ENCODE assay signal across 8 cellular contexts in genomic region chr19:16198363-16198636, GRCh38. TPM values are rescaled to one million over a fixed set of nuclear protein-coding genes. Genes with fewer than 3 reads are reported as not detected.
DNase-seq lines count a peak whose midpoint lies in the region; ATAC-seq and TF ChIP-seq lines count a peak whose summit lies in the region.

No MANE protein-coding gene starts in this region.

- H3K4me1 Mint-ChIP-seq in activated CD8-positive, alpha-beta memory T cell treated with anti-CD3 and anti-CD28 coated beads, Interleukin-2, amount 10 ng/mL, durations not matched to agents 7 days and 5 days, result peaks cover 54% of the 10 kb centered on the region
- peaks cover 54% of the 10 kb centered on the region for H3K4me1 Mint-ChIP-seq in stimulated activated effector memory CD8-positive, alpha-beta T cell treated with anti-CD3 and anti-CD28 coated beads, Interleukin-12 subunit alpha, Interleukin-12 subunit beta, amount 100 ng/mL, for 72 hours

- H3K4me3 ChIP-seq in WI38 (ENCODE audit: low read depth, low read length), result peak overlapping the region; percentile 100

- no peaks in the 10 kb centered on the region for H3K27me3 Mint-ChIP-seq in activated CD8-positive, alpha-beta memory T cell treated with anti-CD3 and anti-CD28 coated beads, Interleukin-2, amount 10 ng/mL, durations not matched to agents 7 days and 5 days

- intact Hi-C loops in left ventricle myocardium superior (cut with micrococcal nuclease), result no loop called here

- no peak for ATAC-seq in activated CD8-positive, alpha-beta memory T cell treated with anti-CD3 and anti-CD28 coated beads, Interleukin-2, amount 10 ng/mL, durations not matched to agents 7 days and 5 days
- ATAC-seq in left ventricle myocardium superior (peak; percentile 4), HG03095 (IDR thresholded peaks at IDR 0.05; ENCODE audit: unreplicated experiment) (no peak)
- no peak for ATAC-seq in stimulated activated effector memory CD8-positive, alpha-beta T cell treated with anti-CD3 and anti-CD28 coated beads, Interleukin-12 subunit alpha, Interleukin-12 subunit beta, amount 100 ng/mL, for 72 hours

- no peaks in the 10 kb centered on the region for H3K9me3 Mint-ChIP-seq in activated CD8-positive, alpha-beta memory T cell treated with anti-CD3 and anti-CD28 coated beads, Interleukin-2, amount 10 ng/mL, durations not matched to agents 7 days and 5 days (ENCODE audit: low read depth)
- no peaks in the 10 kb centered on the region for H3K9me3 Mint-ChIP-seq in stimulated activated effector memory CD8-positive, alpha-beta T cell treated with anti-CD3 and anti-CD28 coated beads, Interleukin-12 subunit alpha, Interleukin-12 subunit beta, amount 100 ng/mL, for 72 hours

- TF ChIP-seq CTCF in WI38 (IDR thresholded peaks at IDR 0.05; ENCODE audit: low read depth, low read length), result no peak

- H3K36me3 Mint-ChIP-seq in activated CD8-positive, alpha-beta memory T cell treated with anti-CD3 and anti-CD28 coated beads, Interleukin-2, amount 10 ng/mL, durations not matched to agents 7 days and 5 days, result peaks cover 27% of the 10 kb centered on the region
- H3K36me3 Mint-ChIP-seq in stimulated activated effector memory CD8-positive, alpha-beta T cell treated with anti-CD3 and anti-CD28 coated beads, Interleukin-12 subunit alpha, Interleukin-12 subunit beta, amount 100 ng/mL, for 72 hours, result peaks cover 46% of the 10 kb centered on the region

- H3K27ac Mint-ChIP-seq in activated CD8-positive, alpha-beta memory T cell treated with anti-CD3 and anti-CD28 coated beads, Interleukin-2, amount 10 ng/mL, durations not matched to agents 7 days and 5 days, result peak overlapping the region; percentile 73
- peak overlapping the region; percentile 97 for H3K27ac Mint-ChIP-seq in stimulated activated effector memory CD8-positive, alpha-beta T cell treated with anti-CD3 and anti-CD28 coated beads, Interleukin-12 subunit alpha, Interleukin-12 subunit beta, amount 100 ng/mL, for 72 hours

- DNase-seq in activated CD8-positive, alpha-beta memory T cell treated with anti-CD3 and anti-CD28 coated beads, Interleukin-2, amount 10 ng/mL, durations not matched to agents 7 days and 5 days, result no peak
- DNase-seq in activated CD8-positive, alpha-beta memory T cell treated with anti-CD3 and anti-CD28 coated beads, Interleukin-2, amount 50 U/mL, for 4 hours, result no peak
- DNase-seq in left ventricle myocardium superior (no peak), epidermal melanocyte (ENCODE audit: insufficient read length, low spot score) (no peak), NK-92 (lab: John Stamatoyannopoulos, UW; ENCODE audit: unreplicated experiment) (no peak)
- no peak for DNase-seq in stimulated activated effector memory CD8-positive, alpha-beta T cell treated with anti-CD3 and anti-CD28 coated beads, Interleukin-12 subunit alpha, Interleukin-12 subunit beta, amount 100 ng/mL, for 72 hours (ENCODE audit: low spot score in 2 of 2)

- CTCF ChIA-PET in activated CD8-positive, alpha-beta memory T cell treated with anti-CD3 and anti-CD28 coated beads, Interleukin-2, amount 10 ng/mL, durations not matched to agents 7 days and 5 days (lab: Charles Lee), result interaction anchor here (0.8 to 2.9 kb wide), 10 partner anchors 12 to 569 kb away, joined by 3 to 22 read pairs (median 4); partner anchors contain the start of gene FAM32A

- H3K4me3 Mint-ChIP-seq in activated CD8-positive, alpha-beta memory T cell treated with anti-CD3 and anti-CD28 coated beads, Interleukin-2, amount 10 ng/mL, durations not matched to agents 7 days and 5 days, result peak overlapping the region; percentile 79
- H3K4me3 Mint-ChIP-seq in stimulated activated effector memory CD8-positive, alpha-beta T cell treated with anti-CD3 and anti-CD28 coated beads, Interleukin-12 subunit alpha, Interleukin-12 subunit beta, amount 100 ng/mL, for 72 hours, result peak overlapping the region; percentile 92

RNA-seq across cellular contexts. Expression of gene AP1M1, which starts 0.6 kb away (rescaled TPM):
- total RNA-seq in activated CD8-positive, alpha-beta memory T cell treated with anti-CD3 and anti-CD28 coated beads, Interleukin-2, amount 10 ng/mL, durations not matched to agents 7 days and 5 days, result 100 to 1,000 TPM; 144 to 154 TPM
- 39.1 TPM for total RNA-seq in left ventricle myocardium superior

RNA-seq across cellular contexts. Expression of gene FAM32A, which starts 13.1 kb away (rescaled TPM):
- 10 to 100 TPM; 64.6 to 72.0 TPM for total RNA-seq in activated CD8-positive, alpha-beta memory T cell treated with anti-CD3 and anti-CD28 coated beads, Interleukin-2, amount 10 ng/mL, durations not matched to agents 7 days and 5 days
- 38.8 TPM for total RNA-seq in left ventricle myocardium superior

RNA-seq across cellular contexts. Expression of gene CIB3, which starts 25.0 kb away (rescaled TPM):
- not detected for total RNA-seq in activated CD8-positive, alpha-beta memory T cell treated with anti-CD3 and anti-CD28 coated beads, Interleukin-2, amount 10 ng/mL, durations not matched to agents 7 days and 5 days
- not detected for total RNA-seq in left ventricle myocardium superior

RNA-seq across cellular contexts. Expression of gene HSH2D, which starts 54.8 kb away (rescaled TPM):
- total RNA-seq in activated CD8-positive, alpha-beta memory T cell treated with anti-CD3 and anti-CD28 coated beads, Interleukin-2, amount 10 ng/mL, durations not matched to agents 7 days and 5 days, result 100 to 1,000 TPM; 181 to 199 TPM
- total RNA-seq in left ventricle myocardium superior, result 0.37 TPM
